Comparison of ENCODE assay signal across 8 cellular contexts in the genomic region with DNA sequence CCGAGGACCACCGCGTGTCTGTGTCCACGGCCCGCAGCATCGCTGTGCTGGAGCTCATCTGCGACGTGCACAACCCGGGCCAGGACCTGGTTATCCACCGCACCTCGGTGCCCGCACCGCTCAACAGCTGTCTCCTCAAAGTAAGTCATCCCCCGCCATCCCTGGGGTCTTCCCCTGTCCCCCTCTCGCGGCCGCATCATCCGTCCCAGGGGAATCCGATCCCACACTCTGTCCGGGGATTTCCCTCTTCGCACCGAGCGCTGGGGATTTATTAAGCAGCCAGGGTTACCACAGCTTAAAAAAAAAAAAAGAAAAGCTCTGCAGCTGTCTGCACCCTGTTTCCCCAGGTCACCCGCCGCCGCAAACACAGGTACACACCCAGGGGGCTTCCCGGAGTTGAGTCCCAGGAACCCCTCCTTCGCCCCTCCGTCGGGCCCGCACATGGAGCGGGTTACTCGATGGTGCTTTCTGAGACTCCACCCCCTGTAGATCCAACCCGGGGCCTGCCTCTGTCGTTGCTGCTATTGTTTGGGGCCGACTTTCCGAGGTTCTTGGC. TPM values are rescaled to one million over a fixed set of nuclear protein-coding genes. Genes with fewer than 3 reads are reported as not detected.
DNase-seq lines count a peak whose midpoint lies in the region; ATAC-seq and TF ChIP-seq lines count a peak whose summit lies in the region.

No MANE protein-coding gene starts in this region.

- H2BK12ac ChIP-seq in H9 (ENCODE audit: insufficient read length, low read depth, low read length): no peak overlapping the region

- H3K27ac Mint-ChIP-seq in H9: peak overlapping the region in 2 of 3 experiments; percentile 88 to 91; a peak in 5 of 7 replicates
- peak overlapping the region; percentile 93 for H3K27ac Mint-ChIP-seq in endothelial cell (ENCODE audit: unreplicated experiment)
- H3K27ac Mint-ChIP-seq in naive thymus-derived CD8-positive, alpha-beta T cell: peak overlapping the region; percentile 53 to 97 (median 91)

- H3K9ac ChIP-seq in ES-I3 (ENCODE audit: low read depth, low read length): peak overlapping the region; percentile 97
- peak overlapping the region; percentile 73 for H3K9ac ChIP-seq in H9 (ENCODE audit: extremely low read depth, insufficient read length, low read length)
- peak overlapping the region; percentile 56 to 97 (median 95) for H3K9ac ChIP-seq in subcutaneous abdominal adipose tissue (ENCODE audit: low read length in 5 of 5)

- H3K36me3 Mint-ChIP-seq in H9 (ENCODE audit: insufficient read depth in 1 of 3, low read depth in 3 of 3) (peaks cover 13 to 24% (median 22%) of the 10 kb centered on the region in 3 experiments), endothelial cell (ENCODE audit: low read depth, unreplicated experiment) (peaks cover 5% of the 10 kb centered on the region)
- peaks cover 0 to 3% (median 0%) of the 10 kb centered on the region in 3 donors for H3K36me3 Mint-ChIP-seq in naive thymus-derived CD8-positive, alpha-beta T cell

- POLR2A ChIA-PET in naive thymus-derived CD8-positive, alpha-beta T cell (lab: Charles Lee): interaction anchor here (0.5 to 3.1 kb wide), 10 partner anchors 9 to 591 kb away, joined by 3 to 17 read pairs (median 6); partner anchors contain the start of genes AK8, MED27, SETX and SPACA9

- H2BK120ac ChIP-seq in H9 (ENCODE audit: low read depth, low read length, poor library complexity, severe bottlenecking): no peak overlapping the region

- no peak overlapping the region for H2AFZ ChIP-seq in H9 (ENCODE audit: low read length)

- H3K4me1 Mint-ChIP-seq in H9 (peaks cover 38 to 41% of the 10 kb centered on the region in 2 experiments), endothelial cell (ENCODE audit: unreplicated experiment) (peaks cover 32% of the 10 kb centered on the region)
- peaks cover 28 to 69% (median 59%) of the 10 kb centered on the region in 4 donors for H3K4me1 Mint-ChIP-seq in naive thymus-derived CD8-positive, alpha-beta T cell

- H3K79me1 ChIP-seq in H9 (ENCODE audit: insufficient read depth, low read depth, low read length, poor library complexity, severe bottlenecking): no peaks in the 10 kb centered on the region

- no peaks in the 10 kb centered on the region for H3K27me3 Mint-ChIP-seq in H9 (ENCODE audit: low read depth)
- peaks cover 8% of the 10 kb centered on the region for H3K27me3 Mint-ChIP-seq in endothelial cell (ENCODE audit: unreplicated experiment)
- no peaks in the 10 kb centered on the region for H3K27me3 Mint-ChIP-seq in naive thymus-derived CD8-positive, alpha-beta T cell

- H3K4me3 Mint-ChIP-seq in H9 (peak overlapping the region; percentile 92 to 94), endothelial cell (ENCODE audit: unreplicated experiment) (peak overlapping the region; percentile 98)
- peak overlapping the region; percentile 86 to 95 (median 90) for H3K4me3 Mint-ChIP-seq in naive thymus-derived CD8-positive, alpha-beta T cell

- no peak overlapping the region for H3K23ac ChIP-seq in H9 (ENCODE audit: insufficient read length, low read depth, low read length)

- H2AK5ac ChIP-seq in H9 (ENCODE audit: insufficient read length, low read length): no peak overlapping the region

- H3K4me2 ChIP-seq in H9 (ENCODE audit: insufficient read depth, insufficient read length, low read length): peak overlapping the region; percentile 81

- ATAC-seq in naive thymus-derived CD8-positive, alpha-beta T cell: peak; percentile 24 to 50

- TF ChIP-seq CTCF in H9 (conservative IDR thresholded peaks at IDR 0.05) (no peak), NB4 (IDR thresholded peaks at IDR 0.05; ENCODE audit: low read depth, low read length) (no peak), endothelial cell (IDR thresholded peaks at IDR 0.05; ENCODE audit: unreplicated experiment) (no peak)

- H3T11ph ChIP-seq in H9 (ENCODE audit: low read length): no peak overlapping the region

- no peak overlapping the region for H4K5ac ChIP-seq in H9 (ENCODE audit: insufficient read length, low read depth, low read length)

- H3K4me1 ChIP-seq in ES-I3 (ENCODE audit: insufficient read depth, low read length): peaks cover 10% of the 10 kb centered on the region; the same call in 1 of the 2 replicates
- no peaks in the 10 kb centered on the region; the same call in 1 of the 2 replicates for H3K4me1 ChIP-seq in H9 (ENCODE audit: insufficient read depth, low read length)
- H3K4me1 ChIP-seq in subcutaneous abdominal adipose tissue (ENCODE audit: control insufficient read depth in 5 of 5, insufficient read depth in 5 of 5, low read length in 5 of 5): peaks cover 0 to 40% (median 36%) of the 10 kb centered on the region in 5 donors

- H3K23me2 ChIP-seq in H9 (ENCODE audit: insufficient read length, low read depth, low read length, poor library complexity, severe bottlenecking): peaks cover 5% of the 10 kb centered on the region

- no peak overlapping the region for H4K8ac ChIP-seq in H9 (replicated peaks; ENCODE audit: insufficient read length, low read depth, low read length)

- H3K4me3 ChIP-seq in NB4 (ENCODE audit: low read depth, low read length) (peak overlapping the region; percentile 86), subcutaneous abdominal adipose tissue (ENCODE audit: low read depth in 1 of 5, low read length in 5 of 5) (peak overlapping the region; percentile 67 to 97 (median 95))

- H3K36me3 ChIP-seq in ES-I3 (ENCODE audit: insufficient read depth, low read length) (peaks cover 3% of the 10 kb centered on the region), subcutaneous abdominal adipose tissue (ENCODE audit: control insufficient read depth in 5 of 5, insufficient read depth in 5 of 5, low read length in 5 of 5) (no peaks in the 10 kb centered on the region)

- no peak overlapping the region for H2BK15ac ChIP-seq in H9 (ENCODE audit: low read depth, low read length)

- H3K18ac ChIP-seq in H9 (ENCODE audit: insufficient read length, low read depth, low read length): peak overlapping the region; percentile 41

- no peaks in the 10 kb centered on the region for H3K27me3 ChIP-seq in H9 (ENCODE audit: insufficient read depth, low read length)
- H3K27me3 ChIP-seq in subcutaneous abdominal adipose tissue (ENCODE audit: control insufficient read depth in 5 of 5, insufficient read depth in 4 of 5, low read length in 5 of 5): no peaks in the 10 kb centered on the region

- no peak overlapping the region for H4K91ac ChIP-seq in H9 (ENCODE audit: insufficient read length, low read depth, low read length)

- TF ChIP-seq POLR2A in NB4 (IDR thresholded peaks at IDR 0.05; ENCODE audit: extremely low read depth, insufficient read length): no peak

- H4K20me1 ChIP-seq in H9 (ENCODE audit: control insufficient read depth, insufficient read depth, insufficient read length): no peaks in the 10 kb centered on the region

- no peak overlapping the region for H3K56ac ChIP-seq in H9 (ENCODE audit: insufficient read length, low read depth, low read length)

- H3K9me3 Mint-ChIP-seq in H9: no peaks in the 10 kb centered on the region
- no peaks in the 10 kb centered on the region for H3K9me3 Mint-ChIP-seq in endothelial cell (ENCODE audit: unreplicated experiment)
- H3K9me3 Mint-ChIP-seq in naive thymus-derived CD8-positive, alpha-beta T cell: no peaks in the 10 kb centered on the region

- H2BK20ac ChIP-seq in H9 (ENCODE audit: low read depth, low read length, poor library complexity, severe bottlenecking): no peak overlapping the region

- WGBS in H9 (ENCODE audit: extremely low coverage, insufficient read length, low lambda C conversion rate): no CpG with 5 or more reads among the region's 37 CpGs

- H3K9me3 ChIP-seq in ES-I3 (ENCODE audit: control insufficient read depth, insufficient read depth, low read length) (no peaks in the 10 kb centered on the region), H9 (ENCODE audit: control insufficient read depth, low read depth, low read length) (no peaks in the 10 kb centered on the region), subcutaneous abdominal adipose tissue (ENCODE audit: control insufficient read depth in 5 of 5, low read length in 5 of 5) (no peaks in the 10 kb centered on the region)

- H2BK5ac ChIP-seq in H9 (ENCODE audit: insufficient read length, low read length): no peak overlapping the region

- H3K4ac ChIP-seq in H9 (ENCODE audit: low read depth, low read length): no peak overlapping the region

- peaks cover 43% of the 10 kb centered on the region for H3K79me2 ChIP-seq in H9 (ENCODE audit: insufficient read depth, low read length)

- H3K27ac ChIP-seq in H9 (ENCODE audit: insufficient read length, low read depth, low read length) (no peak overlapping the region), subcutaneous abdominal adipose tissue (ENCODE audit: low read depth, low read length) (peak overlapping the region; percentile 97)

- DNase-seq in H9 (peak; percentile 57), NB4 (ENCODE audit: low read depth) (peak; percentile 54), endothelial cell (ENCODE audit: low spot score) (peak; percentile 51), LoVo (ENCODE audit: low spot score) (no peak)
- peak; percentile 5 to 30 for DNase-seq in activated CD8-positive, alpha-beta memory T cell treated with anti-CD3 and anti-CD28 coated beads for 4 hours (ENCODE audit: low read depth in 2 of 2)
- peak; percentile 35 to 77 (median 52) for DNase-seq in naive thymus-derived CD8-positive, alpha-beta T cell

- H3K14ac ChIP-seq in H9 (ENCODE audit: insufficient read depth, low read length): peak overlapping the region; percentile 90

RNA-seq across cellular contexts. Expression of gene GTF3C4, which starts 0.6 kb away (rescaled TPM):
- total RNA-seq in H9 (2021): 42.5 and 43.6 TPM in 2 replicates
- 27.6 TPM for total RNA-seq in endothelial cell (ENCODE audit: unreplicated experiment)
- 10 to 100 TPM; 12.8 TPM for total RNA-seq in naive thymus-derived CD8-positive, alpha-beta T cell
- 1 to 10 TPM; 3.1 to 3.5 (median 3.5) TPM for polyA plus RNA-seq in naive thymus-derived CD8-positive, alpha-beta T cell

RNA-seq across cellular contexts. Expression of gene DDX31, which starts 1.1 kb away (rescaled TPM):
- total RNA-seq in H9 (2021) (27.6 and 28.4 TPM in 2 replicates), endothelial cell (ENCODE audit: unreplicated experiment) (15.8 TPM)
- total RNA-seq in naive thymus-derived CD8-positive, alpha-beta T cell: 10 to 100 TPM; 25.1 to 25.2 TPM
- polyA plus RNA-seq in naive thymus-derived CD8-positive, alpha-beta T cell: 1 to 10 TPM; 6.2 to 9.7 (median 7.6) TPM
